Comparison of ENCODE assay signal across 17 cellular contexts in genomic region chr4:80134936-80135701, GRCh38.
DNase-seq lines count a peak whose midpoint lies in the region; ATAC-seq, FAIRE-seq and TF ChIP-seq lines count a peak whose summit lies in the region.
"Had no signal": no experiment of that assay in that cellular context is flagged by ENCODE, and none has a peak within 500 bp of the region (broad histone marks: within the 10 kb centered on the region; RNA-seq: fewer than 3 reads in every experiment).

No MANE protein-coding gene starts in this region.

- no peak overlapping the region for H2BK120ac ChIP-seq in mesenchymal stem cell (ENCODE audit: low read depth, low read length)

- H4K8ac ChIP-seq in mesenchymal stem cell (ENCODE audit: low read length): no peak overlapping the region

- H2BK15ac ChIP-seq in mesenchymal stem cell (ENCODE audit: low read depth, poor library complexity, severe bottlenecking): no peak overlapping the region

- H3K27me3 Mint-ChIP-seq in Calu3 (ENCODE audit: unreplicated experiment): no peaks in the 10 kb centered on the region
- H3K27me3 Mint-ChIP-seq: activated CD4-positive, alpha-beta memory T cell treated with anti-CD3 and anti-CD28 coated beads, Interleukin-2, amount 10 ng/mL, durations not matched to agents 7 days and 5 days; activated naive CD8-positive, alpha-beta T cell treated with anti-CD3 and anti-CD28 coated beads, Interleukin-2, amount 50 U/mL, for 24 hours had no signal

- H2BK5ac ChIP-seq in mesenchymal stem cell (ENCODE audit: low read depth, low read length, poor library complexity, severe bottlenecking): no peak overlapping the region

- H3K9me3 ChIP-seq in adipocyte (ENCODE audit: control insufficient read depth, low read length) (no peaks in the 10 kb centered on the region), mesenchymal stem cell (ENCODE audit: control insufficient read depth, low read length) (no peaks in the 10 kb centered on the region)
- H3K9me3 ChIP-seq: vagina had no signal

- H2AK5ac ChIP-seq in mesenchymal stem cell (ENCODE audit: low read length, severe bottlenecking): no peak overlapping the region

- H3K14ac ChIP-seq in mesenchymal stem cell (ENCODE audit: low read length in 2 of 2): no peak overlapping the region

- H2AFZ ChIP-seq in mesenchymal stem cell (ENCODE audit: low read depth, low read length): no peak overlapping the region
- H2AFZ ChIP-seq: neural progenitor cell had no signal

- H3K79me1 ChIP-seq in mesenchymal stem cell (replicated peaks; ENCODE audit: low read length, poor library complexity, severe bottlenecking): no peaks in the 10 kb centered on the region

- DNase-seq in Calu3 (no peak), HFF-Myc (ENCODE audit: extremely low read depth, low read depth) (peak; percentile 33), adipocyte (ENCODE audit: low read depth) (peak; percentile 35), kidney glomerular epithelial cell (lab: John Stamatoyannopoulos, UW) (peak; percentile 7), mesenchymal stem cell (no peak), D721Med (ENCODE audit: insufficient read length, low spot score) (no peak), pons (ENCODE audit: low spot score) (no peak)
- DNase-seq: activated CD4-positive, alpha-beta memory T cell treated with anti-CD3 and anti-CD28 coated beads, Interleukin-2, amount 10 ng/mL, durations not matched to agents 7 days and 5 days; activated naive CD8-positive, alpha-beta T cell treated with anti-CD3 and anti-CD28 coated beads, Interleukin-2, amount 50 U/mL, for 24 hours; NCI-H1048; NCI-H2107; NCI-H748 treated with DMSO at 0.1 percent for 48 hours had no signal

- CTCF ChIA-PET in Calu3 (lab: Charles Lee): no interaction called here

- H4K91ac ChIP-seq in mesenchymal stem cell (ENCODE audit: low read length): no peak overlapping the region

- intact Hi-C loops in Calu3 (cut with micrococcal nuclease; ENCODE audit: unreplicated experiment): no loop called here

- H2BK12ac ChIP-seq in mesenchymal stem cell (ENCODE audit: low read length in 2 of 2): no peak overlapping the region

- H3K27ac Mint-ChIP-seq in Calu3 (ENCODE audit: unreplicated experiment): peak overlapping the region; percentile 40
- H3K27ac Mint-ChIP-seq: activated CD4-positive, alpha-beta memory T cell treated with anti-CD3 and anti-CD28 coated beads, Interleukin-2, amount 10 ng/mL, durations not matched to agents 7 days and 5 days; activated naive CD8-positive, alpha-beta T cell treated with anti-CD3 and anti-CD28 coated beads, Interleukin-2, amount 50 U/mL, for 24 hours; mesothelial cell of epicardium; neural progenitor cell had no signal

- no peak for TF ChIP-seq CTCF in Calu3 (IDR thresholded peaks at IDR 0.05; ENCODE audit: unreplicated experiment)
- TF ChIP-seq CTCF in HFF-Myc (IDR thresholded peaks at IDR 0.05; ENCODE audit: low read depth, low read length, missing control alignments): no peak
- TF ChIP-seq CTCF in D721Med (IDR thresholded peaks at IDR 0.05; ENCODE audit: insufficient read depth, missing control alignments): no peak

- no peak overlapping the region for H3K18ac ChIP-seq in mesenchymal stem cell (ENCODE audit: low read depth in 1 of 2, low read length in 2 of 2)

- no peak overlapping the region for H3K23ac ChIP-seq in mesenchymal stem cell (ENCODE audit: low read length in 2 of 2)

- H3K27ac ChIP-seq in mesenchymal stem cell (ENCODE audit: low read length, poor library complexity, severe bottlenecking): no peak overlapping the region
- H3K27ac ChIP-seq: neural progenitor cell, vagina had no signal

- FAIRE-seq in D721Med (lab: Jason Lieb, UNC): no peak
- FAIRE-seq: HepG2 had no signal

- no peaks in the 10 kb centered on the region for H3K27me3 ChIP-seq in adipocyte (replicated peaks; ENCODE audit: control insufficient read depth, insufficient read depth, low read length)
- no peaks in the 10 kb centered on the region for H3K27me3 ChIP-seq in mesenchymal stem cell (ENCODE audit: control insufficient read depth in 1 of 2, insufficient read depth in 1 of 2, low read length in 2 of 2)
- H3K27me3 ChIP-seq: neural progenitor cell, vagina had no signal

- H3K36me3 ChIP-seq in adipocyte (ENCODE audit: control insufficient read depth, insufficient read depth, low read length, severe bottlenecking): no peaks in the 10 kb centered on the region
- no peaks in the 10 kb centered on the region for H3K36me3 ChIP-seq in mesenchymal stem cell (ENCODE audit: control insufficient read depth in 1 of 2, insufficient read depth in 2 of 2, low read depth in 1 of 2, low read length in 2 of 2)
- H3K36me3 ChIP-seq: neural progenitor cell, vagina had no signal

- no peaks in the 10 kb centered on the region for H3K36me3 Mint-ChIP-seq in Calu3 (ENCODE audit: insufficient read depth, unreplicated experiment)
- H3K36me3 Mint-ChIP-seq: mesothelial cell of epicardium, neural progenitor cell had no signal

- H3K4me1 Mint-ChIP-seq in Calu3 (ENCODE audit: low read depth, unreplicated experiment): peaks cover 28% of the 10 kb centered on the region
- H3K4me1 Mint-ChIP-seq: neural progenitor cell had no signal

- H3K4me1 ChIP-seq in adipocyte (ENCODE audit: control insufficient read depth, insufficient read depth, low read length) (no peaks in the 10 kb centered on the region), mesenchymal stem cell (ENCODE audit: control insufficient read depth, insufficient read depth, low read depth, low read length) (peaks cover 2% of the 10 kb centered on the region)
- H3K4me1 ChIP-seq: neural progenitor cell, vagina had no signal

- H3K9me3 Mint-ChIP-seq in Calu3 (ENCODE audit: low read depth, unreplicated experiment): no peaks in the 10 kb centered on the region
- H3K9me3 Mint-ChIP-seq: activated naive CD8-positive, alpha-beta T cell treated with anti-CD3 and anti-CD28 coated beads, Interleukin-2, amount 50 U/mL, for 24 hours; neural progenitor cell had no signal

- WGBS in mesenchymal stem cell: 57% methylated on average over 6 of the region's 8 CpGs

- H3K4me3 ChIP-seq in HFF-Myc (replicated peaks; ENCODE audit: low read depth, low read length) (no peak overlapping the region), adipocyte (ENCODE audit: low read length) (no peak overlapping the region), mesenchymal stem cell (ENCODE audit: insufficient read depth in 1 of 2, low read depth in 1 of 2, low read length in 2 of 2) (no peak overlapping the region)
- H3K4me3 ChIP-seq: neural progenitor cell, vagina had no signal

- BruUV-seq in Calu3 (replicated peaks; lab: Mats Ljungman, UMichigan): no TSS peak

- H3K4ac ChIP-seq in mesenchymal stem cell (ENCODE audit: low read depth in 1 of 2, low read length in 2 of 2): no peak overlapping the region

- ATAC-seq in HG02763 (IDR thresholded peaks at IDR 0.05; ENCODE audit: unreplicated experiment): no peak
- ATAC-seq: activated naive CD8-positive, alpha-beta T cell treated with anti-CD3 and anti-CD28 coated beads, Interleukin-2, amount 50 U/mL, for 24 hours; HepG2 had no signal

- H3K4me2 ChIP-seq in mesenchymal stem cell (ENCODE audit: low read length, poor library complexity, severe bottlenecking): no peak overlapping the region
- H3K4me2 ChIP-seq: neural progenitor cell had no signal

- no peak overlapping the region for H3K4me3 Mint-ChIP-seq in Calu3 (ENCODE audit: low read depth, unreplicated experiment)
- H3K4me3 Mint-ChIP-seq: activated CD4-positive, alpha-beta memory T cell treated with anti-CD3 and anti-CD28 coated beads, Interleukin-2, amount 10 ng/mL, durations not matched to agents 7 days and 5 days; activated naive CD8-positive, alpha-beta T cell treated with anti-CD3 and anti-CD28 coated beads, Interleukin-2, amount 50 U/mL, for 24 hours; mesothelial cell of epicardium; neural progenitor cell had no signal

- H3K9ac ChIP-seq in adipocyte (ENCODE audit: low read length) (no peak overlapping the region), mesenchymal stem cell (ENCODE audit: low read length) (no peak overlapping the region)
- H3K9ac ChIP-seq: neural progenitor cell had no signal

Comparison
In these comparisons a context has a peak if more than half of its experiments do, and no peak if none do; other contexts are left out.
1. DNase-seq: peak in HFF-Myc (single experiment), adipocyte (single experiment) and kidney glomerular epithelial cell (single experiment); none in Calu3 (single experiment), mesenchymal stem cell (single experiment), D721Med (single experiment) and pons (single experiment).